Comparison of ENCODE assay signal across 21 cellular contexts in the genomic region with DNA sequence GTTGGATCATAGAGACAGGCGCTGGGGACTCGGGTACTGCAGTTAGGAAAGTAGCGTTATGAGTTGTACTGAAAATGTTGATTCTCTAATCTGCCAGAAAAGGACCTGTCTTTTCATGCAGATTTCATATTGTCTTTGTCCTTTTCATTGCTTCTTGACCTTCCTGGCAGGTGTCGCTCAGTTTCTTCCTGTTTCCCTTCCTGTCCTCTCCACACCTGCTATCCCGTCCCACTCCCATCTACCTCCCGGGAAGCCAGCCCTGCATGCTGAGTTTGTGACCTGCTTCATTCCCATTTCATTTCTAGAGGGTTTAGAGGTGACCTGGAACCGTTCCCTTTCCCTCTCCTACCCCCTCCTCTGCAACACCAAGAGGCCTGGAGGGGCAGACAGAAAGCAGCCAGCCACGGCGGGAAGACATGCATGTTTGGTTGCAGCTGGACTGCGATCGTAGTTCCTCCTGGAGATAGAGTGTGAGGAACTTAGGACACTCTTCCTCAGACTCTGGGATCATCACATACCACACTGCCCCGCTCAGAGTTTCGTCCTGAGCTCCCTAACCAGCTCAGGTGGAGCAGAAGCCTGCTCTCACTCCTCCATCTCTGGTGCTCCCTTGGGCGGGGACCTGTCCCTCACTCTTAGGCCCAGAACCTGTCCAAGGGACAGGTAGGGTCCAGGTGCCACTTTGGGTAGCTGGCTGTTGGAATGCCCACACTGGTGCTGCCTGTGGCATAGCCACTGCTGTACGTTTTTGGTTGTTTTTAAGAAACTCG. TPM values are rescaled to one million over a fixed set of nuclear protein-coding genes. Genes with fewer than 3 reads are reported as not detected.
DNase-seq lines count a peak whose midpoint lies in the region; FAIRE-seq and TF ChIP-seq lines count a peak whose summit lies in the region.
"Had no signal": no experiment of that assay in that cellular context is flagged by ENCODE, and none has a peak within 500 bp of the region (broad histone marks: within the 10 kb centered on the region; RNA-seq: fewer than 3 reads in every experiment).

No MANE protein-coding gene starts in this region.

- TF ChIP-seq POLR2A in H1 (IDR thresholded peaks at IDR 0.05; ENCODE audit: control extremely low read depth in 1 of 2, low read depth in 2 of 2, low read length in 2 of 2) = no peak

- POLR2A ChIA-PET in H1 (lab: Charles Lee; ENCODE audit: partially characterized antibody) = interaction anchor here (0.7 to 8.2 kb wide), 14 partner anchors 9 to 60 kb away, joined by 3 to 77 read pairs (median 4); no protein-coding TSS in a partner anchor
- POLR2A ChIA-PET in PC-9 (lab: Charles Lee; ENCODE audit: unreplicated experiment) = interaction anchor here (0.5 kb wide), 1 partner anchor 52 kb away, joined by 7 read pairs; no protein-coding TSS in a partner anchor

- H4K20me1 ChIP-seq in H1 (replicated peaks in 1 of 2; ENCODE audit: control insufficient read depth in 1 of 2, insufficient read depth in 2 of 2, low read length in 2 of 2) (no peaks in the 10 kb centered on the region), PC-9 (ENCODE audit: insufficient read depth) (no peaks in the 10 kb centered on the region)

- H3K9me3 ChIP-seq in HUES48 (ENCODE audit: control insufficient read depth, insufficient read depth, low read length) = no peaks in the 10 kb centered on the region
- H3K9me3 ChIP-seq in H1 (ENCODE audit: insufficient read depth in 2 of 2, low read depth in 1 of 2, low read length in 1 of 2) = no peaks in the 10 kb centered on the region
- no peaks in the 10 kb centered on the region for H3K9me3 ChIP-seq in PC-9 (ENCODE audit: insufficient read depth, low read depth)

- H3K9me2 ChIP-seq in PC-9 (ENCODE audit: insufficient read depth) = no peaks in the 10 kb centered on the region

- 52% methylated on average over 15 of the region's 16 CpGs; no CpG with 5 or more reads in 1 of the 2 experiments for WGBS in H1 (ENCODE audit: extremely low coverage in 1 of 2, insufficient coverage in 1 of 2, insufficient read length in 1 of 2, insufficient replicate concordance in 2 of 2, low coverage in 1 of 2, low lambda C conversion rate in 2 of 2, missing lambda C conversion rate in 1 of 2), 2 experiments

- intact Hi-C loops in PC-9 (cut with micrococcal nuclease; ENCODE audit: unreplicated experiment) = no loop called here

- H3K23me2 ChIP-seq in H1 (ENCODE audit: low read depth, low read length) = no peaks in the 10 kb centered on the region

- peaks cover 27% of the 10 kb centered on the region for H3K36me3 ChIP-seq in HUES48 (ENCODE audit: control insufficient read depth, insufficient read depth, low read length)
- H3K36me3 ChIP-seq in H1 (ENCODE audit: control insufficient read depth in 2 of 4, insufficient read depth in 4 of 4, low read length in 3 of 4) = peaks cover 0 to 21% (median 7%) of the 10 kb centered on the region in 4 experiments; a peak in 4 of 8 replicates
- H3K36me3 ChIP-seq in PC-9 (ENCODE audit: low read depth) = no peaks in the 10 kb centered on the region

- H2BK12ac ChIP-seq in H1 (ENCODE audit: low read depth, low read length) = peak overlapping the region; percentile 19; the same call in 1 of the 2 replicates

- no peak overlapping the region for H2AK5ac ChIP-seq in H1 (ENCODE audit: low read depth, low read length)

- no peak for TF ChIP-seq RAD21 in H1 (IDR thresholded peaks at IDR 0.05 in 1 of 2, conservative IDR thresholded peaks at IDR 0.05 in 1 of 2; ENCODE audit: low read depth in 2 of 2, low read length in 2 of 2)

- H3K4me1 ChIP-seq in HUES48 (ENCODE audit: control insufficient read depth, insufficient read depth, low read length) (peaks cover 23% of the 10 kb centered on the region), H1 (replicated peaks in 1 of 4; ENCODE audit: control insufficient read depth in 3 of 4, insufficient read depth in 4 of 4, low read length in 3 of 4) (peaks cover 13 to 27% (median 19%) of the 10 kb centered on the region in 4 experiments), PC-9 (replicated peaks; ENCODE audit: insufficient read depth) (no peaks in the 10 kb centered on the region)

- no peaks in the 10 kb centered on the region for H3K79me1 ChIP-seq in H1 (ENCODE audit: low read depth, low read length)

- no peak overlapping the region for H3K56ac ChIP-seq in H1 (replicated peaks; ENCODE audit: insufficient read length, low read depth, low read length)

- no peak overlapping the region for H4K8ac ChIP-seq in H1 (ENCODE audit: extremely low read depth, insufficient read depth, low read length)

- H2BK5ac ChIP-seq in H1 (ENCODE audit: low read depth, low read length) = peak overlapping the region; percentile 48; the same call in 1 of the 2 replicates

- H2BK15ac ChIP-seq in H1 (ENCODE audit: low read length) = no peak overlapping the region

- H2AFZ ChIP-seq in H1 (ENCODE audit: low read length) (no peak overlapping the region), PC-9 (no peak overlapping the region)
- H2AFZ ChIP-seq: GM23248 had no signal

- TF ChIP-seq CTCF in H1 (IDR thresholded peaks at IDR 0.05; ENCODE audit: control extremely low read depth in 1 of 3, insufficient read depth in 1 of 3, low read depth in 1 of 3, low read length in 3 of 3) = no peak; a peak in 1 of 4 replicates
- TF ChIP-seq CTCF in PC-9 (conservative IDR thresholded peaks at IDR 0.05) = no peak

- BruUV-seq in PC-9 (replicated peaks; lab: Mats Ljungman, UMichigan) = no TSS peak

- H3K4me3 ChIP-seq in HUES48 (ENCODE audit: low read depth, low read length) (peak overlapping the region; percentile 8; the same call in 1 of the 2 replicates), H1 (ENCODE audit: extremely low read depth in 1 of 4, insufficient read depth in 2 of 4, low read depth in 3 of 4, low read length in 4 of 4) (peak overlapping the region in 1 of 4 experiments; percentile 23; a peak in 1 of 8 replicates), PC-9 (no peak overlapping the region)
- H3K4me3 ChIP-seq: GM23248, K562 had no signal

- no peak overlapping the region for H3K23ac ChIP-seq in H1 (ENCODE audit: insufficient read length)

- no peak overlapping the region for H3K4ac ChIP-seq in H1 (replicated peaks; ENCODE audit: insufficient read length, low read depth, low read length)

- H3K14ac ChIP-seq in H1 (ENCODE audit: insufficient read length) = no peak overlapping the region

- TF ChIP-seq EP300 in H1 (IDR thresholded peaks at IDR 0.05; ENCODE audit: borderline replicate concordance in 1 of 2, low read depth in 2 of 2, low read length in 2 of 2) = no peak

- DNase-seq in D341Med (ENCODE audit: low spot score) = peak; percentile 26
- peak in 1 of 2 experiments; percentile 54 for DNase-seq in H1 (ENCODE audit: low read depth in 1 of 2, low spot score in 2 of 2)
- peak; percentile 46 for DNase-seq in islet precursor cell
- DNase-seq in iPS-NIHi11 (ENCODE audit: low spot score) = no peak
- no peak for DNase-seq in SIG-M5 treated with dmso at 0.1 percent for 504 hours (lab: John Stamatoyannopoulos, UW; ENCODE audit: unreplicated experiment)
- no peak for DNase-seq in NCI-H345 treated with DMSO at 0.1 percent for 48 hours (lab: John Stamatoyannopoulos, UW; ENCODE audit: unreplicated experiment)
- no peak for DNase-seq in PC-9
- DNase-seq: AML-193; C1 segment of cervical spinal cord; CD8-positive, alpha-beta T cell; DMS153; MM.1S; NCI-H1048; NCI-H1436; NCI-H345; NCI-H524 treated with DMSO at 0.1 percent for 48 hours had no signal

- H4K5ac ChIP-seq in H1 (ENCODE audit: insufficient read length, low read depth, low read length) = no peak overlapping the region

- no peak overlapping the region for H2BK120ac ChIP-seq in H1 (replicated peaks; ENCODE audit: low read depth, low read length)

- peak overlapping the region; percentile 50 to 60 for H3K4me2 ChIP-seq in H1 (ENCODE audit: insufficient read depth in 1 of 2, low read depth in 2 of 2, low read length in 2 of 2)
- no peak overlapping the region for H3K4me2 ChIP-seq in PC-9

- peaks cover 6% of the 10 kb centered on the region; the same call in 1 of the 2 replicates for H3F3A ChIP-seq in PC-9 (ENCODE audit: insufficient read depth, low read depth)

- H2BK20ac ChIP-seq in H1 (ENCODE audit: low read length) = no peak overlapping the region

- no peaks in the 10 kb centered on the region for H3K27me3 ChIP-seq in HUES48 (ENCODE audit: control insufficient read depth, insufficient read depth, low read length)
- no peaks in the 10 kb centered on the region for H3K27me3 ChIP-seq in H1 (replicated peaks in 1 of 4; ENCODE audit: control insufficient read depth in 3 of 4, extremely low read depth in 1 of 4, insufficient read depth in 3 of 4, low read length in 3 of 4)
- H3K27me3 ChIP-seq in PC-9 (ENCODE audit: insufficient read depth, low read depth) = no peaks in the 10 kb centered on the region

- H3K79me2 ChIP-seq in H1 (ENCODE audit: control insufficient read depth in 1 of 2, insufficient read depth in 2 of 2, low read length in 2 of 2) (no peaks in the 10 kb centered on the region), PC-9 (ENCODE audit: low read depth) (no peaks in the 10 kb centered on the region)

- FAIRE-seq in H1 (lab: Jason Lieb, UNC) = no peak
- FAIRE-seq: GM12892, GM18507, K562 had no signal

- H3K9ac ChIP-seq in HUES48 (ENCODE audit: low read depth, low read length) (no peak overlapping the region), H1 (replicated peaks in 1 of 4; ENCODE audit: extremely low read depth in 1 of 4, low read depth in 3 of 4, low read length in 3 of 4) (0 out of 7 replicates have a peak overlapping the region, but pooled peaks of 1 of the 4 experiments have one; percentile 8)
- H3K9ac ChIP-seq: GM23248 had no signal

- 0 out of 2 replicates have a peak overlapping the region, but pooled peaks have one; percentile 24 for H3K18ac ChIP-seq in H1 (ENCODE audit: extremely low read depth, low read length)

- CTCF ChIA-PET in H1 (lab: Charles Lee; ENCODE audit: partially characterized antibody) = interaction anchor here (0.6 to 6.4 kb wide), 18 partner anchors 7 to 1428 kb away, joined by 3 to 45 read pairs (median 5); no protein-coding TSS in a partner anchor
- CTCF ChIA-PET in PC-9 (lab: Charles Lee) = no interaction called here

- H3K27ac ChIP-seq in HUES48 (ENCODE audit: low read depth, low read length) (peak overlapping the region; percentile 74), H1 (ENCODE audit: low read depth, low read length) (no peak overlapping the region), PC-9 (no peak overlapping the region)
- H3K27ac ChIP-seq: GM23248 had no signal

- H4K91ac ChIP-seq in H1 (replicated peaks; ENCODE audit: insufficient read length, low read length) = peak overlapping the region; percentile 23

RNA-seq across cellular contexts. Expression of a gene that starts 23.9 kb away (rescaled TPM):
- total RNA-seq in H1 (2021; fragmentation: NEBNext Ultra II Directional; extraction: Animal tissue kit (Norgen Biotek cat#: 25700)) = 107 and 108 TPM in 2 replicates
- 16.3 and 28.6 TPM in 2 replicates for polyA plus RNA-seq in H1 (2011; rRNA removed)
- polyA plus RNA-seq in H1 (2011; cell fraction: cytosol; rRNA removed) = 21.0 TPM
- polyA plus RNA-seq in H1 (2011; cell fraction: nucleus; rRNA removed) = 52.6 TPM
- polyA plus RNA-seq in H1 (2012, experiment 1 of 2) = 39.3 to 66.4 TPM (median 42.6 TPM) in 4 replicates
- 39.0 TPM for polyA plus RNA-seq in H1 (2012, experiment 2 of 2)
- 43.2 TPM for polyA plus RNA-seq in H1 (2013, experiment 1 of 2)
- polyA plus RNA-seq in H1 (2013, experiment 2 of 2) = 43.6 TPM
- polyA minus RNA-seq in H1 (2011; rRNA and poly(A)+ RNA removed) = 23.8 and 36.4 TPM in 2 replicates
- 25.8 TPM for polyA minus RNA-seq in H1 (2011; cell fraction: cytosol; rRNA and poly(A)+ RNA removed)
- polyA minus RNA-seq in H1 (2011; cell fraction: nucleus; rRNA and poly(A)+ RNA removed) = 69.0 TPM
- 129 and 137 TPM in 2 replicates for total RNA-seq in PC-9 (2021)

RNA-seq across cellular contexts. Expression of a gene that starts 52.7 kb away (rescaled TPM):
- 26.9 and 28.2 TPM in 2 replicates for total RNA-seq in H1 (2021; fragmentation: NEBNext Ultra II Directional; extraction: Animal tissue kit (Norgen Biotek cat#: 25700))
- polyA plus RNA-seq in H1 (2011; rRNA removed) = 12.8 and 13.5 TPM in 2 replicates
- polyA plus RNA-seq in H1 (2011; cell fraction: cytosol; rRNA removed) = 13.7 TPM
- 17.6 TPM for polyA plus RNA-seq in H1 (2011; cell fraction: nucleus; rRNA removed)
- 14.6 to 20.9 TPM (median 19.2 TPM) in 4 replicates for polyA plus RNA-seq in H1 (2012, experiment 1 of 2)
- 6.9 TPM for polyA plus RNA-seq in H1 (2012, experiment 2 of 2)
- polyA plus RNA-seq in H1 (2013, experiment 1 of 2) = 9.7 TPM
- polyA plus RNA-seq in H1 (2013, experiment 2 of 2) = 10.4 TPM
- polyA minus RNA-seq in H1 (2011; rRNA and poly(A)+ RNA removed) = 36.2 and 39.2 TPM in 2 replicates
- 15.3 TPM for polyA minus RNA-seq in H1 (2011; cell fraction: cytosol; rRNA and poly(A)+ RNA removed)
- polyA minus RNA-seq in H1 (2011; cell fraction: nucleus; rRNA and poly(A)+ RNA removed) = 18.1 TPM
- 14.2 and 19.6 TPM in 2 replicates for total RNA-seq in PC-9 (2021)

Comparison
In these comparisons a context has a peak if more than half of its experiments do, and no peak if none do; other contexts are left out.
1. DNase-seq: peak in D341Med (single experiment) and islet precursor cell (single experiment); none in iPS-NIHi11 (single experiment), SIG-M5 treated with dmso at 0.1 percent for 504 hours (single experiment), NCI-H345 treated with DMSO at 0.1 percent for 48 hours (single experiment) and PC-9 (0 of 2).